In genomic region chr10:4678023-4678950, GRCh38 we compare ENCODE assay signal across 14 cellular contexts.
DNase-seq lines count a peak whose midpoint lies in the region; ATAC-seq and TF ChIP-seq lines count a peak whose summit lies in the region.
"Had no signal": no experiment of that assay in that cellular context is flagged by ENCODE, and none has a peak within 500 bp of the region (broad histone marks: within the 10 kb centered on the region; RNA-seq: fewer than 3 reads in every experiment).

No MANE protein-coding gene starts in this region.

- H3K4me3 Mint-ChIP-seq in activated T-helper 17 cell treated with anti-CD3 and anti-CD28 coated beads, Interleukin-2, amount 50 U/mL, for 72 hours = no peak overlapping the region
- H3K4me3 Mint-ChIP-seq in stimulated activated naive CD8-positive, alpha-beta T cell treated with anti-CD3 and anti-CD28 coated beads, Interleukin-15, amount 100 ng/mL, for 72 hours = no peak overlapping the region
- H3K4me3 Mint-ChIP-seq: B cell; dendritic cell treated with granulocyte-macrophage colony-stimulating factor and Interleukin-4, amounts not matched to agents 40 ng/mL and 50 ng/mL, for 4 days had no signal

- H3K36me3 ChIP-seq in Peyer's patch (no peaks in the 10 kb centered on the region), fibroblast of lung (ENCODE audit: control insufficient read depth, insufficient read depth, low read length) (no peaks in the 10 kb centered on the region), muscle layer of duodenum (ENCODE audit: control insufficient read depth in 1 of 2, insufficient read depth in 2 of 2, low read length in 2 of 2) (peaks cover 0 to 4% of the 10 kb centered on the region in 2 donors)

- peaks cover 0 to 8% (median 0%) of the 10 kb centered on the region in 4 donors for H3K4me1 ChIP-seq in Peyer's patch
- no peaks in the 10 kb centered on the region for H3K4me1 ChIP-seq in fibroblast of lung (ENCODE audit: control insufficient read depth, extremely low read depth, insufficient read depth, low read length)
- H3K4me1 ChIP-seq in muscle layer of duodenum (ENCODE audit: control insufficient read depth in 1 of 2, insufficient read depth in 2 of 2, low read length in 2 of 2) = no peaks in the 10 kb centered on the region

- H3K9me3 ChIP-seq in AG04450 (ENCODE audit: control insufficient read depth, insufficient read depth, low read length) = no peaks in the 10 kb centered on the region
- no peaks in the 10 kb centered on the region for H3K9me3 ChIP-seq in Peyer's patch
- no peaks in the 10 kb centered on the region for H3K9me3 ChIP-seq in fibroblast of lung (ENCODE audit: control insufficient read depth, insufficient read depth, low read depth, low read length)
- no peaks in the 10 kb centered on the region for H3K9me3 ChIP-seq in muscle layer of duodenum (ENCODE audit: control insufficient read depth in 1 of 2, low read length in 2 of 2)

- no peaks in the 10 kb centered on the region for H3K4me1 Mint-ChIP-seq in activated T-helper 17 cell treated with anti-CD3 and anti-CD28 coated beads, Interleukin-2, amount 50 U/mL, for 72 hours
- H3K4me1 Mint-ChIP-seq in stimulated activated naive CD8-positive, alpha-beta T cell treated with anti-CD3 and anti-CD28 coated beads, Interleukin-15, amount 100 ng/mL, for 72 hours = no peaks in the 10 kb centered on the region

- no peak overlapping the region for H3K9ac ChIP-seq in fibroblast of lung (ENCODE audit: insufficient read depth, low read length)

- no peaks in the 10 kb centered on the region for H3K9me3 Mint-ChIP-seq in activated T-helper 17 cell treated with anti-CD3 and anti-CD28 coated beads, Interleukin-2, amount 50 U/mL, for 72 hours
- no peaks in the 10 kb centered on the region for H3K9me3 Mint-ChIP-seq in stimulated activated naive CD8-positive, alpha-beta T cell treated with anti-CD3 and anti-CD28 coated beads, Interleukin-15, amount 100 ng/mL, for 72 hours
- H3K9me3 Mint-ChIP-seq: dendritic cell treated with granulocyte-macrophage colony-stimulating factor and Interleukin-4, amounts not matched to agents 40 ng/mL and 50 ng/mL, for 4 days had no signal

- no peak overlapping the region for H3K4me2 ChIP-seq in fibroblast of lung (ENCODE audit: extremely low read depth, insufficient read depth, low read length)

- no peaks in the 10 kb centered on the region for H4K20me1 ChIP-seq in fibroblast of lung (ENCODE audit: control insufficient read depth, extremely low read depth, insufficient read depth, low read length)

- POLR2A ChIA-PET in AG04450 (lab: Yijun Ruan, JAX) = no interaction called here

- peaks cover 28% of the 10 kb centered on the region for H3K27me3 Mint-ChIP-seq in activated T-helper 17 cell treated with anti-CD3 and anti-CD28 coated beads, Interleukin-2, amount 50 U/mL, for 72 hours
- peaks cover 46% of the 10 kb centered on the region for H3K27me3 Mint-ChIP-seq in stimulated activated naive CD8-positive, alpha-beta T cell treated with anti-CD3 and anti-CD28 coated beads, Interleukin-15, amount 100 ng/mL, for 72 hours

- no peak overlapping the region for H2AFZ ChIP-seq in fibroblast of lung (ENCODE audit: low read length)

- CTCF ChIA-PET in AG04450 (lab: Charles Lee) = interaction anchor here (0.7 kb wide), 1 partner anchor 21 kb away, joined by 3 read pairs; no protein-coding TSS in a partner anchor

- H3K27me3 ChIP-seq in AG04450 (ENCODE audit: control insufficient read depth, insufficient read depth, low read length) (no peaks in the 10 kb centered on the region), Peyer's patch (no peaks in the 10 kb centered on the region), fibroblast of lung (ENCODE audit: control insufficient read depth, insufficient read depth, low read length) (no peaks in the 10 kb centered on the region), muscle layer of duodenum (ENCODE audit: low read depth, low read length) (no peaks in the 10 kb centered on the region)

- H3K4me3 ChIP-seq in AG04450 (ENCODE audit: low read depth, low read length) = no peak overlapping the region
- H3K4me3 ChIP-seq in Peyer's patch = peak overlapping the region in 2 of 4 donors; percentile 6 to 18
- H3K4me3 ChIP-seq in fibroblast of lung (replicated peaks in 1 of 4; ENCODE audit: control extremely low read depth in 1 of 4, insufficient read depth in 1 of 4, low read depth in 3 of 4, low read length in 4 of 4) = peak overlapping the region in 1 of 4 experiments; percentile 36
- no peak overlapping the region for H3K4me3 ChIP-seq in muscle layer of duodenum (ENCODE audit: low read depth in 1 of 2, low read length in 2 of 2)
- H3K4me3 ChIP-seq: SK-N-MC had no signal

- TF ChIP-seq POLR2A in Peyer's patch (IDR thresholded peaks at IDR 0.05) = no peak

- H3K27ac ChIP-seq in AG04450 (ENCODE audit: low read depth, low read length) (peak overlapping the region; percentile 49), Peyer's patch (peak overlapping the region in 3 of 4 donors; percentile 41 to 85 (median 67)), fibroblast of lung (ENCODE audit: insufficient read depth, low read length) (no peak overlapping the region), muscle layer of duodenum (ENCODE audit: low read length) (peak overlapping the region; percentile 58)
- H3K27ac ChIP-seq: SK-N-MC had no signal

- no peaks in the 10 kb centered on the region for H3K36me3 Mint-ChIP-seq in activated T-helper 17 cell treated with anti-CD3 and anti-CD28 coated beads, Interleukin-2, amount 50 U/mL, for 72 hours (ENCODE audit: low read depth)

- H3K79me2 ChIP-seq in fibroblast of lung (ENCODE audit: control insufficient read depth, insufficient read depth, low read length) = no peaks in the 10 kb centered on the region

- no peak for ATAC-seq in activated T-helper 17 cell treated with anti-CD3 and anti-CD28 coated beads, Interleukin-2, amount 50 U/mL, for 72 hours (replicated peaks)
- ATAC-seq in stimulated activated naive CD8-positive, alpha-beta T cell treated with anti-CD3 and anti-CD28 coated beads, Interleukin-15, amount 100 ng/mL, for 72 hours = no peak
- ATAC-seq in activated CD4-positive, CD25-positive, alpha-beta regulatory T cell treated with anti-CD3 and anti-CD28 coated beads, Interleukin-2, amount 50 U/mL, for 24 hours = no peak

- DNase-seq in AG04450 (ENCODE audit: low read depth, low spot score) (peak; percentile 47), Peyer's patch (peak in 1 of 3 donors; percentile 58), fibroblast of lung (ENCODE audit: low read depth in 2 of 2) (peak; percentile 91 to 94), NCI-H2171 (lab: John Stamatoyannopoulos, UW) (no peak)
- DNase-seq in stimulated activated naive CD8-positive, alpha-beta T cell treated with anti-CD3 and anti-CD28 coated beads, Interleukin-15, amount 100 ng/mL, for 72 hours = no peak
- DNase-seq: mesendoderm; NCI-H2029 treated with DMSO at 0.1 percent for 48 hours; stimulated activated CD4-positive, alpha-beta T cell treated with anti-CD3 and anti-CD28 coated beads, Interleukin-4, amount 100 ng/mL, for 24 hours had no signal

- no peak for TF ChIP-seq CTCF in AG04450 (IDR thresholded peaks at IDR 0.05; ENCODE audit: low read depth, low read length)
- no peak for TF ChIP-seq CTCF in Peyer's patch (IDR thresholded peaks at IDR 0.05)
- no peak for TF ChIP-seq CTCF in fibroblast of lung (conservative IDR thresholded peaks at IDR 0.05 in 1 of 2, IDR thresholded peaks at IDR 0.05 in 1 of 2; ENCODE audit: low read depth in 1 of 2, low read length in 2 of 2)

- no peak overlapping the region for H3K27ac Mint-ChIP-seq in activated T-helper 17 cell treated with anti-CD3 and anti-CD28 coated beads, Interleukin-2, amount 50 U/mL, for 72 hours
- no peak overlapping the region for H3K27ac Mint-ChIP-seq in stimulated activated naive CD8-positive, alpha-beta T cell treated with anti-CD3 and anti-CD28 coated beads, Interleukin-15, amount 100 ng/mL, for 72 hours
- H3K27ac Mint-ChIP-seq: B cell; dendritic cell treated with granulocyte-macrophage colony-stimulating factor and Interleukin-4, amounts not matched to agents 40 ng/mL and 50 ng/mL, for 4 days had no signal

Comparison
In these comparisons a context has a peak if more than half of its experiments do, and no peak if none do; other contexts are left out.
1. DNase-seq: peak in AG04450 (single experiment) and fibroblast of lung (2 of 2); none in NCI-H2171 (single experiment) and stimulated activated naive CD8-positive, alpha-beta T cell treated with anti-CD3 and anti-CD28 coated beads, Interleukin-15, amount 100 ng/mL, for 72 hours (0 of 2).